24 cellular contexts compared by ENCODE assay signal in genomic region chr12:112115259-112116045, GRCh38. TPM values are rescaled to one million over a fixed set of nuclear protein-coding genes. Genes with fewer than 3 reads are reported as not detected.
A peak's percentile ranks its signal among the peaks of the same experiment; 100 is the strongest.
DNase-seq lines count a peak whose midpoint lies in the region; ATAC-seq and TF ChIP-seq lines count a peak whose summit lies in the region.
"Had no signal": no experiment of that assay in that cellular context is flagged by ENCODE, and none has a peak within 500 bp of the region (broad histone marks: within the 10 kb centered on the region; RNA-seq: fewer than 3 reads in every experiment).

No MANE protein-coding gene starts in this region.

- no peaks in the 10 kb centered on the region for H3K9me3 Mint-ChIP-seq in CD8-positive, alpha-beta memory T cell
- H3K9me3 Mint-ChIP-seq: activated naive CD4-positive, alpha-beta T cell treated with anti-CD3 and anti-CD28 coated beads for 36 hours; CD4-positive, CD25-positive, alpha-beta regulatory T cell; stimulated activated effector memory CD8-positive, alpha-beta T cell treated with anti-CD3 and anti-CD28 coated beads, Interleukin-12 subunit alpha, Interleukin-12 subunit beta, amount 100 ng/mL, for 72 hours had no signal

- TF ChIP-seq CTCF in neutrophil (IDR thresholded peaks at IDR 0.05): no peak

- no peaks in the 10 kb centered on the region for H3K9me3 ChIP-seq in CD8-positive, alpha-beta memory T cell (ENCODE audit: low read length)
- H3K9me3 ChIP-seq in neutrophil: no peaks in the 10 kb centered on the region
- H3K9me3 ChIP-seq: adrenal gland, body of pancreas, heart left ventricle, vagina had no signal

- POLR2A ChIA-PET in CD8-positive, alpha-beta memory T cell (lab: Charles Lee): no interaction called here

- H3K36me3 Mint-ChIP-seq in CD8-positive, alpha-beta memory T cell: no peaks in the 10 kb centered on the region
- H3K36me3 Mint-ChIP-seq: CD4-positive, CD25-positive, alpha-beta regulatory T cell had no signal

- H3K4me1 ChIP-seq in CD8-positive, alpha-beta memory T cell (ENCODE audit: insufficient read depth, low read length): no peaks in the 10 kb centered on the region
- H3K4me1 ChIP-seq in neutrophil (ENCODE audit: control insufficient read depth in 1 of 2, insufficient read depth in 1 of 2, low read depth in 1 of 2, low read length in 1 of 2): peaks cover 70 to 86% of the 10 kb centered on the region in 2 experiments

- H3K36me3 ChIP-seq in CD8-positive, alpha-beta memory T cell (ENCODE audit: insufficient read depth, low read length): no peaks in the 10 kb centered on the region
- no peaks in the 10 kb centered on the region for H3K36me3 ChIP-seq in neutrophil
- H3K36me3 ChIP-seq: adrenal gland, heart left ventricle, vagina had no signal

- peaks cover 0 to 9% (median 5%) of the 10 kb centered on the region in 3 donors for H3K4me1 Mint-ChIP-seq in CD8-positive, alpha-beta memory T cell

- no peak overlapping the region for H3K4me3 Mint-ChIP-seq in CD8-positive, alpha-beta memory T cell
- H3K4me3 Mint-ChIP-seq: activated CD4-positive, alpha-beta T cell treated with anti-CD3 and anti-CD28 coated beads for 36 hours; activated naive CD4-positive, alpha-beta T cell treated with anti-CD3 and anti-CD28 coated beads for 36 hours; CD4-positive, CD25-positive, alpha-beta regulatory T cell; stimulated activated effector memory CD8-positive, alpha-beta T cell treated with anti-CD3 and anti-CD28 coated beads, Interleukin-12 subunit alpha, Interleukin-12 subunit beta, amount 100 ng/mL, for 72 hours; T-helper 17 cell had no signal

- no peak for DNase-seq in CD8-positive, alpha-beta memory T cell
- DNase-seq in OCI-M1 (lab: John Stamatoyannopoulos, UW): peak; percentile 17
- DNase-seq in erythroblast (lab: John Stamatoyannopoulos, UW): peak; percentile 55 to 61
- no peak for DNase-seq in stimulated activated naive CD8-positive, alpha-beta T cell treated with anti-CD3 and anti-CD28 coated beads, Interleukin-15, Interleukin-2, amounts not matched to agents 100 U/mL and 50 U/mL, for 24 hours
- DNase-seq in NOMO-1 (lab: John Stamatoyannopoulos, UW; ENCODE audit: unreplicated experiment in 2 of 2): no peak
- no peak for DNase-seq in H4 (ENCODE audit: low spot score)
- DNase-seq in NCI-H1930 (lab: John Stamatoyannopoulos, UW): no peak
- DNase-seq: activated CD4-positive, alpha-beta T cell treated with anti-CD3 and anti-CD28 coated beads for 36 hours; activated naive CD4-positive, alpha-beta T cell treated with anti-CD3 and anti-CD28 coated beads for 36 hours; activated T-cell treated with anti-CD3 and anti-CD28 coated beads, Interleukin-2, amount 50 U/mL, for 48 hours; CD4-positive, CD25-positive, alpha-beta regulatory T cell; foreskin fibroblast; GM23248; heart left ventricle; NCI-H1417; NCI-H774; RPMI8226; stimulated activated CD4-positive, alpha-beta T cell treated with anti-CD3 and anti-CD28 coated beads, Interleukin-4, amount 100 ng/mL, for 24 hours; T-helper 17 cell had no signal

- H3K4me3 ChIP-seq in CD8-positive, alpha-beta memory T cell (ENCODE audit: low read length): no peak overlapping the region
- H3K4me3 ChIP-seq in neutrophil (ENCODE audit: low read depth in 1 of 2, low read length in 1 of 2): no peak overlapping the region
- H3K4me3 ChIP-seq: body of pancreas, GM23248, vagina had no signal

- ATAC-seq in stimulated activated naive CD8-positive, alpha-beta T cell treated with anti-CD3 and anti-CD28 coated beads, Interleukin-15, Interleukin-2, amounts not matched to agents 100 U/mL and 50 U/mL, for 24 hours: no peak
- ATAC-seq: T-helper 17 cell had no signal

- CTCF ChIA-PET in CD8-positive, alpha-beta memory T cell (lab: Charles Lee): interaction anchor here (1.7 kb wide), 1 partner anchor 10 kb away, joined by 4 read pairs; the partner anchor contains the start of gene TRAFD1

- H3K27ac ChIP-seq in CD8-positive, alpha-beta memory T cell (ENCODE audit: low read depth, low read length): peak overlapping the region; percentile 27
- peak overlapping the region; percentile 84 for H3K27ac ChIP-seq in neutrophil
- H3K27ac ChIP-seq: vagina had no signal

- no peak for TF ChIP-seq POLR2A in erythroblast (IDR thresholded peaks at IDR 0.05; ENCODE audit: low read length)

- peaks cover 0 to 2% of the 10 kb centered on the region in 2 donors for H3K27me3 Mint-ChIP-seq in CD8-positive, alpha-beta memory T cell
- H3K27me3 Mint-ChIP-seq: activated CD4-positive, alpha-beta T cell treated with anti-CD3 and anti-CD28 coated beads for 36 hours; T-helper 17 cell had no signal

- H3K27me3 ChIP-seq in CD8-positive, alpha-beta memory T cell (ENCODE audit: insufficient read depth, low read length, poor library complexity, severe bottlenecking): no peaks in the 10 kb centered on the region
- H3K27me3 ChIP-seq in neutrophil: no peaks in the 10 kb centered on the region
- H3K27me3 ChIP-seq: adrenal gland, body of pancreas, heart left ventricle, vagina had no signal

- H3K27ac Mint-ChIP-seq in CD8-positive, alpha-beta memory T cell: peak overlapping the region in 1 of 8 donors; percentile 91
- H3K27ac Mint-ChIP-seq: activated CD4-positive, alpha-beta T cell treated with anti-CD3 and anti-CD28 coated beads for 36 hours; activated naive CD4-positive, alpha-beta T cell treated with anti-CD3 and anti-CD28 coated beads for 36 hours; CD4-positive, CD25-positive, alpha-beta regulatory T cell; stimulated activated effector memory CD8-positive, alpha-beta T cell treated with anti-CD3 and anti-CD28 coated beads, Interleukin-12 subunit alpha, Interleukin-12 subunit beta, amount 100 ng/mL, for 72 hours; T-helper 17 cell had no signal

RNA-seq across cellular contexts. Expression of gene NAA25, which starts 6.9 kb away (rescaled TPM):
- total RNA-seq in CD8-positive, alpha-beta memory T cell: 10 to 100 TPM; 39.0 to 41.5 TPM
- 18.4 TPM for polyA plus RNA-seq in CD8-positive, alpha-beta memory T cell
- 14.1 and 35.8 TPM in 2 replicates for total RNA-seq in H4 (2014; rRNA removed; shearing (Covaris generic))

RNA-seq across cellular contexts. Expression of gene TRAFD1, which starts 9.9 kb away (rescaled TPM):
- 10 to 100 TPM; 34.5 TPM for total RNA-seq in CD8-positive, alpha-beta memory T cell
- 55.6 TPM for polyA plus RNA-seq in CD8-positive, alpha-beta memory T cell
- total RNA-seq in H4 (2014; rRNA removed; shearing (Covaris generic)): 23.3 and 34.7 TPM in 2 replicates

Comparison
In these comparisons a context has a peak if more than half of its experiments do, and no peak if none do; other contexts are left out.
1. DNase-seq: peak in OCI-M1 (single experiment) and erythroblast (2 of 2); none in CD8-positive, alpha-beta memory T cell (0 of 5), stimulated activated naive CD8-positive, alpha-beta T cell treated with anti-CD3 and anti-CD28 coated beads, Interleukin-15, Interleukin-2, amounts not matched to agents 100 U/mL and 50 U/mL, for 24 hours (single experiment), NOMO-1 (0 of 2), H4 (single experiment) and NCI-H1930 (0 of 2).